9 cellular contexts compared by ENCODE assay signal in the genomic region with DNA sequence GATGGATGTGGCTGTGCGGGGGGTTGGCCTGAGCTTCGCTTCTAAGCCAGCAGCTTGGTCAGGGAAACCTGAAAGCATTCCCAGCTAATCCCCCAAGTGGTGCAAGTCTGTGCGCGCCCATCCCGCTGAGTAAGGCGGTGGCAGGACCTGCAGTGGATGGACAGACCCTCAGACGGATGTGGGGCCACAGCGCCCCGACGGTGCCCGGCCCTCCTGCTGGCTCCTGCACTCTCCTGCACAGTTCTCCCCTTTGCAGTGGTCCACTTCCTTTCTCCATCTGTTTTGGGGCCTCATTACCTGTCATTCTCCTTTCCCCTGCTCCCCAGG. TPM values are rescaled to one million over a fixed set of nuclear protein-coding genes. Genes with fewer than 3 reads are reported as not detected.
DNase-seq lines count a peak whose midpoint lies in the region; ATAC-seq and TF ChIP-seq lines count a peak whose summit lies in the region.
"Had no signal": no experiment of that assay in that cellular context is flagged by ENCODE, and none has a peak within 500 bp of the region (broad histone marks: within the 10 kb centered on the region; RNA-seq: fewer than 3 reads in every experiment).

No MANE protein-coding gene starts in this region.

- DNase-seq in GM23248 (no peak), SJCRH30 (peak in 1 of 2 experiments; percentile 90), endothelial cell (ENCODE audit: low spot score) (no peak), psoas muscle (no peak), kidney glomerular epithelial cell (lab: John Stamatoyannopoulos, UW) (no peak), amniotic stem cell (lab: John Stamatoyannopoulos, UW) (no peak), NCI-H446 treated with DMSO at 0.1 percent for 48 hours (lab: John Stamatoyannopoulos, UW) (no peak)

- H4K20me1 ChIP-seq in GM23248 (ENCODE audit: insufficient read depth): no peaks in the 10 kb centered on the region

- H2AFZ ChIP-seq in GM23248: peak overlapping the region; percentile 88

- intact Hi-C loops in psoas muscle (cut with DNase I): no loop called here

- no peak overlapping the region for H3K27ac Mint-ChIP-seq in endothelial cell (ENCODE audit: unreplicated experiment)

- H3K9me3 ChIP-seq in GM23248 (ENCODE audit: low read depth) (no peaks in the 10 kb centered on the region), SJCRH30 (replicated peaks) (no peaks in the 10 kb centered on the region), psoas muscle (no peaks in the 10 kb centered on the region)

- H3F3A ChIP-seq in GM23248 (ENCODE audit: insufficient read depth): no peaks in the 10 kb centered on the region

- peak overlapping the region; percentile 74 for H3K4me3 Mint-ChIP-seq in endothelial cell (ENCODE audit: unreplicated experiment)

- H3K36me3 ChIP-seq in GM23248 (ENCODE audit: low read depth) (no peaks in the 10 kb centered on the region), SJCRH30 (peaks cover 3% of the 10 kb centered on the region), psoas muscle (ENCODE audit: insufficient read depth in 1 of 2, low read depth in 1 of 2) (peaks cover 0 to 17% of the 10 kb centered on the region in 2 donors)

- TF ChIP-seq CTCF in endothelial cell (IDR thresholded peaks at IDR 0.05; ENCODE audit: unreplicated experiment) (no peak), psoas muscle (IDR thresholded peaks at IDR 0.05) (no peak)

- H3K9me2 ChIP-seq in GM23248 (ENCODE audit: insufficient read depth): no peaks in the 10 kb centered on the region

- peak overlapping the region; percentile 21; the same call in 1 of the 2 replicates for H3K9ac ChIP-seq in GM23248

- peaks cover 19% of the 10 kb centered on the region for H3K4me1 Mint-ChIP-seq in endothelial cell (ENCODE audit: unreplicated experiment)

- no peaks in the 10 kb centered on the region for H3K27me3 ChIP-seq in GM23248 (replicated peaks; ENCODE audit: insufficient read depth)
- no peaks in the 10 kb centered on the region for H3K27me3 ChIP-seq in SJCRH30
- no peaks in the 10 kb centered on the region for H3K27me3 ChIP-seq in psoas muscle (ENCODE audit: insufficient read depth in 3 of 3, low read length in 2 of 3)

- ATAC-seq in psoas muscle (no peak), GM18907 (IDR thresholded peaks at IDR 0.05; ENCODE audit: unreplicated experiment) (no peak)

- H3K4me1 ChIP-seq in GM23248 (ENCODE audit: insufficient read depth) (peaks cover 4% of the 10 kb centered on the region; the same call in 1 of the 2 replicates), SJCRH30 (peaks cover 39% of the 10 kb centered on the region), psoas muscle (peaks cover 37% of the 10 kb centered on the region)

- H3K27me3 Mint-ChIP-seq in endothelial cell (ENCODE audit: unreplicated experiment): peaks cover 14% of the 10 kb centered on the region

- peaks cover 5% of the 10 kb centered on the region for H3K36me3 Mint-ChIP-seq in endothelial cell (ENCODE audit: low read depth, unreplicated experiment)

- no peaks in the 10 kb centered on the region for H3K79me2 ChIP-seq in GM23248 (ENCODE audit: insufficient read depth)

- H3K4me3 ChIP-seq in GM23248 (peak overlapping the region; percentile 75), SJCRH30 (peak overlapping the region; percentile 67), psoas muscle (peak overlapping the region; percentile 83)

- H3K27ac ChIP-seq in GM23248: no peak overlapping the region
- H3K27ac ChIP-seq in SJCRH30: peak overlapping the region; percentile 81; the same call in 1 of the 2 replicates
- H3K27ac ChIP-seq in psoas muscle: peak overlapping the region; percentile 88

- H3K9me3 Mint-ChIP-seq in endothelial cell (ENCODE audit: unreplicated experiment): no peaks in the 10 kb centered on the region

- H3K4me2 ChIP-seq in GM23248 (ENCODE audit: unreplicated experiment): peak overlapping the region; percentile 73

- 5 to 11% methylated on average over 9 to 11 of the region's 11 CpGs for WGBS in GM23248 (ENCODE audit: low coverage in 1 of 2, low lambda C conversion rate in 2 of 2, missing lambda C conversion rate in 2 of 2), 2 experiments
- WGBS in psoas muscle, 3 donors: 4 to 8% (median 7%) methylated on average over 11 of the region's 11 CpGs

- in situ Hi-C loops in GM23248 (cut with MboI): no loop called here

RNA-seq across cellular contexts. Expression of gene ATP2A1, which starts 2.3 kb away (rescaled TPM):
- total RNA-seq in GM23248 (2014; rRNA removed; shearing (Covaris generic)): 0.11 TPM in 1 of 2 replicates, not detected in the other
- polyA plus RNA-seq in GM23248 (2016; fragmentation: Nextera tagmentation; extraction: Ambion mirVana) (0.09 and 0.10 TPM in 2 replicates), psoas muscle (1,000 to 10,000 TPM in 2 of 3 donors, 100 to 1,000 TPM in 1; 169 to 1,914 (median 1,496) TPM)
- 21.8 and 24.8 TPM in 2 replicates for total RNA-seq in SJCRH30 (2014; rRNA removed; shearing (Covaris generic))
- total RNA-seq in endothelial cell (ENCODE audit: unreplicated experiment) (1.9 TPM), psoas muscle (1,000 to 10,000 TPM in 3 of 4 donors, 100 to 1,000 TPM in 1; 639 to 2,539 (median 1,923) TPM)
- total RNA-seq: HT1080 had no signal

RNA-seq across cellular contexts. Expression of gene SH2B1, which starts 16.9 kb away (rescaled TPM):
- total RNA-seq in GM23248 (2014; rRNA removed; shearing (Covaris generic)): 16.8 and 21.8 TPM in 2 replicates
- polyA plus RNA-seq in GM23248 (2016; fragmentation: Nextera tagmentation; extraction: Ambion mirVana): 8.4 and 8.8 TPM in 2 replicates
- total RNA-seq in SJCRH30 (2014; rRNA removed; shearing (Covaris generic)): 20.3 and 21.4 TPM in 2 replicates
- total RNA-seq in endothelial cell (ENCODE audit: unreplicated experiment): 46.9 TPM
- total RNA-seq in psoas muscle: 10 to 100 TPM; 22.9 to 44.6 (median 39.9) TPM
- 10 to 100 TPM; 21.0 to 47.5 (median 28.1) TPM for polyA plus RNA-seq in psoas muscle

RNA-seq across cellular contexts. Expression of gene TUFM, which starts 34.4 kb away (rescaled TPM):
- total RNA-seq in GM23248 (2014; rRNA removed; shearing (Covaris generic)): 95.2 and 107 TPM in 2 replicates
- polyA plus RNA-seq in GM23248 (2016; fragmentation: Nextera tagmentation; extraction: Ambion mirVana) (141 and 148 TPM in 2 replicates), psoas muscle (100 to 1,000 TPM; 211 to 355 (median 240) TPM)
- total RNA-seq in SJCRH30 (2014; rRNA removed; shearing (Covaris generic)): 115 and 119 TPM in 2 replicates
- total RNA-seq in endothelial cell (ENCODE audit: unreplicated experiment) (173 TPM), psoas muscle (100 to 1,000 TPM; 155 to 233 (median 187) TPM)

RNA-seq across cellular contexts. Expression of gene RABEP2, which starts 44.5 kb away (rescaled TPM):
- 34.7 and 53.4 TPM in 2 replicates for total RNA-seq in GM23248 (2014; rRNA removed; shearing (Covaris generic))
- 14.0 and 15.4 TPM in 2 replicates for polyA plus RNA-seq in GM23248 (2016; fragmentation: Nextera tagmentation; extraction: Ambion mirVana)
- total RNA-seq in SJCRH30 (2014; rRNA removed; shearing (Covaris generic)): 7.4 and 8.1 TPM in 2 replicates
- 16.0 TPM for total RNA-seq in endothelial cell (ENCODE audit: unreplicated experiment)
- 1 to 10 TPM; 3.1 to 7.0 (median 5.2) TPM for total RNA-seq in psoas muscle
- 10 to 100 TPM in 1 of 3 donors, 1 to 10 TPM in 2; 6.2 to 22.8 (median 8.2) TPM for polyA plus RNA-seq in psoas muscle

RNA-seq across cellular contexts. Expression of gene CD19, which starts 51.2 kb away (rescaled TPM):
- total RNA-seq in GM23248 (2014; rRNA removed; shearing (Covaris generic)): not detected in 2 replicates
- polyA plus RNA-seq in GM23248 (2016; fragmentation: Nextera tagmentation; extraction: Ambion mirVana) (not detected in 2 replicates), psoas muscle (under 1 TPM in 2 of 3 donors, not detected in 1; 0.10 to 0.17 TPM)
- total RNA-seq in SJCRH30 (2014; rRNA removed; shearing (Covaris generic)): 0.10 TPM in 1 of 2 replicates, not detected in the other
- total RNA-seq in endothelial cell (ENCODE audit: unreplicated experiment) (not detected), psoas muscle (under 1 TPM in 2 of 4 donors, not detected in 2; 0.12 to 0.32 TPM)
- total RNA-seq: HT1080 had no signal

Comparison
In these comparisons a context has a peak if more than half of its experiments do, and no peak if none do; other contexts are left out.
1. RNA of gene ATP2A1, which starts 2.3 kb away (total RNA-seq): 639 to 2,539 TPM in psoas muscle; 21.8 to 24.8 TPM in SJCRH30, 1.9 TPM in endothelial cell (single experiment) and 0.11 TPM in GM23248; every median in the first group is over 10 times any median in the second.
2. Peak in every context shown above with its lines, with median percentiles within 50 percentile points of each other: H3K4me3 ChIP-seq.